8 cellular contexts compared by ENCODE assay signal in the genomic region with DNA sequence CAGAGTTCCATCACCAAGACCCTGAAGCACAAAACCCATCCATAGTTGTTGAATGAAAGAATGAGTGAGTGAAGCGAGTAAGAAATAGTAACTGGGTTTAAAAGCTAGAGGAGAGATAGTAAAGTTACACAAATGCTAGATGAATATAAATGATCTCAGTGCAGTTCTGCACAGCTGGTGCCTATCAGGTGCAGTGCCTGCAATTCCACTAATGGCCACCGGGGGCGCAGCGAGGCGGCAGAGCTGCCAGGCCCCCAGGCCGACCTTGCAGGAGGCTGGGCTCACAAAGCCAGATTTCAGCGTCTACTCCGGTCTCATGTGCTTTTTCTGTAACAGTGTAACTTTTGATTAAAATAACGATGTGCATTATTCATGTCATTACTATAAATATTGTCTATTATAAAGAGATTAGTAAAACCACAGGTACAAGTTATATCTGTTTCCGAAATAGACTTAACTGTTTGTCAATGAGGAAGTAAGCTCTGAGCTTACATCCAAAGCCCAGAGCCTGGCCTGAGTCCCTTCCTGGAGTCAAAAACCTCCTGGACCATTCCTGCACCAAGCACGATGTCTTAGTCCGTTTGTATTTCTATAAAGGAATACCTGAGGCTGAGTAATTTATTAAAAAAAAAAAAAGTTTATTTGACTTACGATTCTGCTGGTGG.
DNase-seq lines count a peak whose midpoint lies in the region; ATAC-seq, FAIRE-seq and TF ChIP-seq lines count a peak whose summit lies in the region.

No MANE protein-coding gene starts in this region.

- H3K4me2 ChIP-seq in H1 (ENCODE audit: insufficient read depth in 1 of 2, low read depth in 2 of 2, low read length in 2 of 2) = no peak overlapping the region

- no peaks in the 10 kb centered on the region for H3K27me3 ChIP-seq in H1 (replicated peaks in 1 of 4; ENCODE audit: control insufficient read depth in 3 of 4, extremely low read depth in 1 of 4, insufficient read depth in 3 of 4, low read length in 3 of 4)

- H4K91ac ChIP-seq in H1 (replicated peaks; ENCODE audit: insufficient read length, low read length) = no peak overlapping the region

- no peak overlapping the region for H2BK120ac ChIP-seq in H1 (replicated peaks; ENCODE audit: low read depth, low read length)

- H3K9ac ChIP-seq in H1 (replicated peaks in 1 of 4; ENCODE audit: extremely low read depth in 1 of 4, low read depth in 3 of 4, low read length in 3 of 4) = no peak overlapping the region

- TF ChIP-seq RAD21 in H1 (IDR thresholded peaks at IDR 0.05 in 1 of 2, conservative IDR thresholded peaks at IDR 0.05 in 1 of 2; ENCODE audit: low read depth in 2 of 2, low read length in 2 of 2) = peak; percentile 75 to 83

- H3K36me3 ChIP-seq in H1 (ENCODE audit: control insufficient read depth in 2 of 4, insufficient read depth in 4 of 4, low read length in 3 of 4) = no peaks in the 10 kb centered on the region

- TF ChIP-seq CTCF in HFF-Myc (IDR thresholded peaks at IDR 0.05; ENCODE audit: low read depth, low read length, missing control alignments) (peak; percentile 99), H1 (IDR thresholded peaks at IDR 0.05; ENCODE audit: control extremely low read depth in 1 of 3, insufficient read depth in 1 of 3, low read depth in 1 of 3, low read length in 3 of 3) (peak; percentile 86 to 99 (median 97))

- no peak overlapping the region for H3K23ac ChIP-seq in H1 (ENCODE audit: insufficient read length)

- 0 out of 7 replicates have a peak, but pooled peaks cover 0 to 2% (median 0%) of the 10 kb centered on the region in 4 experiments for H3K4me1 ChIP-seq in H1 (replicated peaks in 1 of 4; ENCODE audit: control insufficient read depth in 3 of 4, insufficient read depth in 4 of 4, low read length in 3 of 4)

- H3K4me3 ChIP-seq in HFF-Myc (replicated peaks; ENCODE audit: low read depth, low read length) = no peak overlapping the region
- no peak overlapping the region for H3K4me3 ChIP-seq in H1 (ENCODE audit: extremely low read depth in 1 of 4, insufficient read depth in 2 of 4, low read depth in 3 of 4, low read length in 4 of 4)

- no peak for TF ChIP-seq POLR2A in H1 (IDR thresholded peaks at IDR 0.05; ENCODE audit: control extremely low read depth in 1 of 2, low read depth in 2 of 2, low read length in 2 of 2)

- H2AFZ ChIP-seq in H1 (ENCODE audit: low read length) = no peak overlapping the region

- H4K20me1 ChIP-seq in H1 (replicated peaks in 1 of 2; ENCODE audit: control insufficient read depth in 1 of 2, insufficient read depth in 2 of 2, low read length in 2 of 2) = no peaks in the 10 kb centered on the region

- FAIRE-seq in H1 (lab: Jason Lieb, UNC) = no peak

- H2BK12ac ChIP-seq in H1 (ENCODE audit: low read depth, low read length) = no peak overlapping the region

- POLR2A ChIA-PET in H1 (lab: Charles Lee; ENCODE audit: partially characterized antibody) = no interaction called here

- no peak overlapping the region for H2AK5ac ChIP-seq in H1 (ENCODE audit: low read depth, low read length)

- no peak for TF ChIP-seq EP300 in H1 (IDR thresholded peaks at IDR 0.05; ENCODE audit: borderline replicate concordance in 1 of 2, low read depth in 2 of 2, low read length in 2 of 2)

- no peaks in the 10 kb centered on the region for H3K79me1 ChIP-seq in H1 (ENCODE audit: low read depth, low read length)

- no peak overlapping the region for H2BK15ac ChIP-seq in H1 (ENCODE audit: low read length)

- DNase-seq in DMS114 treated with DMSO at 0.1 percent for 48 hours (lab: John Stamatoyannopoulos, UW; ENCODE audit: unreplicated experiment) (peak; percentile 35), HFF-Myc (ENCODE audit: extremely low read depth, low read depth) (no peak), NCI-H774 (lab: John Stamatoyannopoulos, UW) (peak; percentile 12), H1 (ENCODE audit: low read depth in 1 of 2, low spot score in 2 of 2) (peak; percentile 9 to 94), mucosa of gallbladder (ENCODE audit: low spot score) (peak; percentile 78)
- DNase-seq in activated CD8-positive, alpha-beta memory T cell treated with anti-CD3 and anti-CD28 coated beads for 24 hours = peak; percentile 89
- DNase-seq in stimulated activated CD8-positive, alpha-beta memory T cell treated with anti-CD3 and anti-CD28 coated beads, Interleukin-7, amount 100 ng/mL, for 24 hours (ENCODE audit: low read depth) = peak; percentile 51

- no peaks in the 10 kb centered on the region for H3K79me2 ChIP-seq in H1 (ENCODE audit: control insufficient read depth in 1 of 2, insufficient read depth in 2 of 2, low read length in 2 of 2)

- H3K18ac ChIP-seq in H1 (ENCODE audit: extremely low read depth, low read length) = no peak overlapping the region

- no peak overlapping the region for H3K4ac ChIP-seq in H1 (replicated peaks; ENCODE audit: insufficient read length, low read depth, low read length)

- H3K23me2 ChIP-seq in H1 (ENCODE audit: low read depth, low read length) = no peaks in the 10 kb centered on the region

- H4K5ac ChIP-seq in H1 (ENCODE audit: insufficient read length, low read depth, low read length) = no peak overlapping the region

- WGBS in H1 (ENCODE audit: extremely low coverage in 1 of 2, insufficient coverage in 1 of 2, insufficient read length in 1 of 2, insufficient replicate concordance in 2 of 2, low coverage in 1 of 2, low lambda C conversion rate in 2 of 2, missing lambda C conversion rate in 1 of 2), 2 experiments = 32% methylated on average over 13 of the region's 13 CpGs; no CpG with 5 or more reads in 1 of the 2 experiments

- CTCF ChIA-PET in H1 (lab: Charles Lee; ENCODE audit: partially characterized antibody) = interaction anchor here (0.6 to 5.8 kb wide), 41 partner anchors 8 to 644 kb away, joined by 3 to 36 read pairs (median 4); no protein-coding TSS in a partner anchor

- no peak overlapping the region for H2BK20ac ChIP-seq in H1 (ENCODE audit: low read length)

- H4K8ac ChIP-seq in H1 (ENCODE audit: extremely low read depth, insufficient read depth, low read length) = no peak overlapping the region

- no peak overlapping the region for H3K14ac ChIP-seq in H1 (ENCODE audit: insufficient read length)

- no peak overlapping the region for H2BK5ac ChIP-seq in H1 (ENCODE audit: low read depth, low read length)

- no peaks in the 10 kb centered on the region for H3K9me3 ChIP-seq in H1 (ENCODE audit: insufficient read depth in 2 of 2, low read depth in 1 of 2, low read length in 1 of 2)

- no peak overlapping the region for H3K56ac ChIP-seq in H1 (replicated peaks; ENCODE audit: insufficient read length, low read depth, low read length)

- H3K27ac ChIP-seq in H1 (ENCODE audit: low read depth, low read length) = no peak overlapping the region

- ATAC-seq in GM21825 (IDR thresholded peaks at IDR 0.05; ENCODE audit: unreplicated experiment) = no peak

TF ChIP-seq in H1, 55 proteins besides CTCF, POLR2A, EP300 and RAD21:
- TF ChIP-seq ZNF274 (IDR thresholded peaks at IDR 0.05; ENCODE audit: borderline replicate concordance, extremely low read depth, low read length) = no peak
